Comparison of ENCODE assay signal across 11 cellular contexts in the genomic region with DNA sequence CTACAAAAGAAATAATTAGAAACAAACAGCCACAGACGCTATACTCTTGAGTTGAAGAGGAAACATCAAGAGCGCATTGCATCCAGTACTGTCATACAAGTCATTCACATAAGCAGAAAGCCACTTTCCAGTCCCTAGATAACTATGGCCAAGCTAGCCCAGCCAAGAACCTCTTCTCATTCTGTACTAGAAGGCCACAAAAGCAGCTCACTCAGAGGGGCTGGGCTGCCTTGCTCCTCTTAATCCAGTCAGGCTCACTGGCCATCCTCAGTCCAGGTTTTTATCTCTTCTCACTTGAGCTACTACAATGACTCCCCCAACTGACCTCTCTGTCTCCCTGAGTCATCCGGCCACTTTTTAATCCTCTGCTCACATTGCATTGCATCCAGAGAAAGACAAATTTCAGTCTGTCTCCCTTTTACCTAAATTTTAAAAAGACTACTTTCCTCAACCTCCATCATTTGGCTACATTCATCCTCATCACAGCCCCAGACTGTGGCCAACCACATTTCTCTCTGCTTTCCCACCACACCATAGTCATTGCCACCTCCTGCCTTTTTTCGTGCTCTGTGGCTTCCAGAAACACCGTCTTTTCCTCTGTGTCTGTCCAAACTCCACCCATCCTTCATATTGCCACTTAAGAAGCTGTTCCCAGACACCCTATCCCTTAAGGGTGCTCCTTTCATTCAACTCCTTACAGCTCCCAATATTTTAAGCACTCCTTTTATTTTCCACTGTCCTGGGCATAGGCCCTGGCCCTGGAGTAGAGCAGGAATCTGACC. TPM values are rescaled to one million over a fixed set of nuclear protein-coding genes. Genes with fewer than 3 reads are reported as not detected.
DNase-seq lines count a peak whose midpoint lies in the region; ATAC-seq and TF ChIP-seq lines count a peak whose summit lies in the region.
"Had no signal": no experiment of that assay in that cellular context is flagged by ENCODE, and none has a peak within 500 bp of the region (broad histone marks: within the 10 kb centered on the region; RNA-seq: fewer than 3 reads in every experiment).

No MANE protein-coding gene starts in this region.

- no peak for TF ChIP-seq POLR2A in body of pancreas (IDR thresholded peaks at IDR 0.05)
- TF ChIP-seq POLR2A in stomach (IDR thresholded peaks at IDR 0.05) = no peak

- TF ChIP-seq CTCF in body of pancreas (IDR thresholded peaks at IDR 0.05) (no peak), left lung (IDR thresholded peaks at IDR 0.05) (no peak), stomach (IDR thresholded peaks at IDR 0.05) (no peak)

- no peaks in the 10 kb centered on the region for H3K27me3 ChIP-seq in body of pancreas
- H3K27me3 ChIP-seq in left lung = no peaks in the 10 kb centered on the region
- H3K27me3 ChIP-seq in stomach = no peaks in the 10 kb centered on the region

- WGBS in body of pancreas, 2 donors = 60% methylated on average over 5 of the region's 5 CpGs
- WGBS in stomach, 5 donors = 48 to 59% (median 57%) methylated on average over 5 of the region's 5 CpGs

- no peak overlapping the region for H3K4me3 ChIP-seq in body of pancreas
- no peak overlapping the region for H3K4me3 ChIP-seq in left lung
- no peak overlapping the region for H3K4me3 ChIP-seq in stomach

- no peak for ATAC-seq in body of pancreas
- peak; percentile 31 for ATAC-seq in left lung
- no peak for ATAC-seq in HG03432 (IDR thresholded peaks at IDR 0.05; ENCODE audit: unreplicated experiment)
- no peak for ATAC-seq in HG02973 (IDR thresholded peaks at IDR 0.05; ENCODE audit: unreplicated experiment)

- intact Hi-C loops in body of pancreas (cut with DNase I) = no loop called here
- intact Hi-C loops in left lung (cut with DNase I) = no loop called here
- intact Hi-C loops in stomach (cut with DNase I; ENCODE audit: low total_unique reads) = no loop called here

- peaks cover 50% of the 10 kb centered on the region for H3K4me1 ChIP-seq in body of pancreas
- H3K4me1 ChIP-seq in left lung = peaks cover 5 to 10% of the 10 kb centered on the region in 2 donors
- H3K4me1 ChIP-seq in stomach = peaks cover 12 to 59% (median 40%) of the 10 kb centered on the region in 4 donors

- H3K27ac ChIP-seq in body of pancreas (peak overlapping the region; percentile 77 to 80 (median 78)), left lung (peak overlapping the region; percentile 60 to 81), stomach (peak overlapping the region; percentile 36 to 85 (median 79))

- TF ChIP-seq EP300 in stomach (IDR thresholded peaks at IDR 0.05) = no peak

- H3K9me3 ChIP-seq in body of pancreas = no peaks in the 10 kb centered on the region
- peaks cover 0 to 11% of the 10 kb centered on the region in 2 donors for H3K9me3 ChIP-seq in left lung
- H3K9me3 ChIP-seq in stomach = peaks cover 0 to 9% (median 3%) of the 10 kb centered on the region in 4 donors

- DNase-seq in M059J (ENCODE audit: low read depth) (peak; percentile 49), body of pancreas (no peak), left lung (no peak), stomach (no peak), NCI-H1436 treated with DMSO at 0.1 percent for 48 hours (lab: John Stamatoyannopoulos, UW) (no peak), NCI-H2081 (lab: John Stamatoyannopoulos, UW) (no peak)
- DNase-seq: activated naive CD8-positive, alpha-beta T cell treated with anti-CD3 and anti-CD28 coated beads, Interleukin-2, amount 10 ng/mL, durations not matched to agents 7 days and 5 days; mammary epithelial cell; SIG-M5 had no signal

- H3K36me3 ChIP-seq in body of pancreas (replicated peaks in 1 of 2; ENCODE audit: insufficient read depth in 1 of 2, low read depth in 2 of 2) = no peaks in the 10 kb centered on the region
- H3K36me3 ChIP-seq in left lung = no peaks in the 10 kb centered on the region
- H3K36me3 ChIP-seq in stomach = no peaks in the 10 kb centered on the region

RNA-seq across cellular contexts. Expression of a gene that starts 25.0 kb away (rescaled TPM):
- 15.9 and 18.1 TPM in 2 replicates for total RNA-seq in M059J (2014; rRNA removed; shearing (Covaris generic))
- 10 to 100 TPM in 1 of 2 donors, 1 to 10 TPM in 1; 9.6 to 15.6 TPM for total RNA-seq in body of pancreas
- 10 to 100 TPM; 16.8 to 24.0 TPM for total RNA-seq in left lung
- total RNA-seq in stomach = 10 to 100 TPM in 3 of 5 donors, 1 to 10 TPM in 2; 1.2 to 50.0 (median 12.8) TPM
- 10 to 100 TPM in 2 of 3 donors, 1 to 10 TPM in 1; 8.4 to 21.1 (median 13.9) TPM for polyA plus RNA-seq in stomach
